Comparison of ENCODE assay signal across 11 cellular contexts in the genomic region with DNA sequence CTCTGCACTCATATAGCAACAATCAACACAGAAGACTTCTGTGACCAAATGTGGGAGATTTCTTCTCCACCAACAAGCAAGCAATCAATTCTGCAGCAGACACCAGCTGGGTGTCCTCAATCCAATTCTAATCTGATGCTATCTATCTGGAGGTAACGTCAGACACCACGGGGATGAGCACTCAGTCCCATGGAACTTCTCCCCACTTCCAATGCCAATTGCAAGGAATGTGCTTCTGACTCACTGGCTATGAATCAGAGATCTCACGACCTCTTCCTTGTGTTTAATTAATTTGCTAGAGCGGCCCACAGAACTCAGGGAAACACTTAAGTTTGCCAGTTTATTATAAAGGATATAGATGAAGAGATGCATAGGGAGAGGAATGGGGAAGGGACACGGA.
DNase-seq lines count a peak whose midpoint lies in the region; ATAC-seq and TF ChIP-seq lines count a peak whose summit lies in the region.
"Had no signal": no experiment of that assay in that cellular context is flagged by ENCODE, and none has a peak within 500 bp of the region (broad histone marks: within the 10 kb centered on the region; RNA-seq: fewer than 3 reads in every experiment).

No MANE protein-coding gene starts in this region.

- no peak overlapping the region for H3K4me3 Mint-ChIP-seq in type B pancreatic cell
- H3K4me3 Mint-ChIP-seq: activated CD8-positive, alpha-beta T cell treated with anti-CD3 and anti-CD28 coated beads for 36 hours had no signal

- no peak overlapping the region for H3K27ac ChIP-seq in RWPE1
- H3K27ac ChIP-seq: thyroid gland had no signal

- no peak for ATAC-seq in GM21515 (IDR thresholded peaks at IDR 0.05; ENCODE audit: unreplicated experiment)
- ATAC-seq: activated CD8-positive, alpha-beta T cell treated with anti-CD3 and anti-CD28 coated beads for 36 hours had no signal

- H3K4me3 ChIP-seq in epithelial cell of proximal tubule (ENCODE audit: low read depth, low read length) (no peak overlapping the region), retinal pigment epithelial cell (ENCODE audit: low read length) (no peak overlapping the region)
- H3K4me3 ChIP-seq: thyroid gland had no signal

- H3K27me3 Mint-ChIP-seq in type B pancreatic cell = peaks cover 11% of the 10 kb centered on the region
- H3K27me3 Mint-ChIP-seq: activated CD8-positive, alpha-beta T cell treated with anti-CD3 and anti-CD28 coated beads for 36 hours had no signal

- no peak overlapping the region for H3K27ac Mint-ChIP-seq in type B pancreatic cell
- H3K27ac Mint-ChIP-seq: activated CD8-positive, alpha-beta T cell treated with anti-CD3 and anti-CD28 coated beads for 36 hours had no signal

- POLR2A ChIA-PET in RWPE1 (lab: Yijun Ruan, JAX; ENCODE audit: low non-redundant PET) = no interaction called here

- peaks cover 12% of the 10 kb centered on the region for H3K4me1 Mint-ChIP-seq in type B pancreatic cell (ENCODE audit: unreplicated experiment)

- no peaks in the 10 kb centered on the region for H3K36me3 Mint-ChIP-seq in type B pancreatic cell

- no peak for TF ChIP-seq CTCF in RWPE1 (conservative IDR thresholded peaks at IDR 0.05; ENCODE audit: low read depth)
- TF ChIP-seq CTCF in epithelial cell of proximal tubule (conservative IDR thresholded peaks at IDR 0.05; ENCODE audit: low read depth, low read length) = no peak
- no peak for TF ChIP-seq CTCF in retinal pigment epithelial cell (conservative IDR thresholded peaks at IDR 0.05; ENCODE audit: low read depth, low read length)
- no peak for TF ChIP-seq CTCF in type B pancreatic cell (conservative IDR thresholded peaks at IDR 0.05)

- CTCF ChIA-PET in RWPE1 (lab: Yijun Ruan, JAX) = interaction anchor here (1.0 kb wide), 1 partner anchor 711 kb away, joined by 3 read pairs; no protein-coding TSS in a partner anchor

- no peaks in the 10 kb centered on the region for H3K9me3 Mint-ChIP-seq in type B pancreatic cell
- H3K9me3 Mint-ChIP-seq: activated CD8-positive, alpha-beta T cell treated with anti-CD3 and anti-CD28 coated beads for 36 hours had no signal

- peak; percentile 73 for DNase-seq in GM04503 (ENCODE audit: low read depth)
- peak; percentile 87 for DNase-seq in RWPE1 (ENCODE audit: low spot score)
- peak; percentile 87 for DNase-seq in epithelial cell of proximal tubule (ENCODE audit: low read depth)
- DNase-seq in retinal pigment epithelial cell (ENCODE audit: low read depth) = peak; percentile 64
- no peak for DNase-seq in type B pancreatic cell (ENCODE audit: extremely low spot score, unreplicated experiment)
- no peak for DNase-seq in DMS53 treated with DMSO at 0.1 percent for 48 hours (lab: John Stamatoyannopoulos, UW; ENCODE audit: unreplicated experiment)
- no peak for DNase-seq in stimulated activated naive CD4-positive, alpha-beta T cell (lab: John Stamatoyannopoulos, UW)
- DNase-seq: activated CD8-positive, alpha-beta T cell treated with anti-CD3 and anti-CD28 coated beads for 36 hours; activated naive CD4-positive, alpha-beta T cell; thyroid gland had no signal

Comparison
In these comparisons a context has a peak if more than half of its experiments do, and no peak if none do; other contexts are left out.
1. DNase-seq: peak in GM04503 (single experiment), RWPE1 (single experiment), epithelial cell of proximal tubule (single experiment) and retinal pigment epithelial cell (single experiment); none in type B pancreatic cell (single experiment), DMS53 treated with DMSO at 0.1 percent for 48 hours (single experiment) and stimulated activated naive CD4-positive, alpha-beta T cell (0 of 6).